Comparison of ENCODE assay signal across 8 cellular contexts in the genomic region with DNA sequence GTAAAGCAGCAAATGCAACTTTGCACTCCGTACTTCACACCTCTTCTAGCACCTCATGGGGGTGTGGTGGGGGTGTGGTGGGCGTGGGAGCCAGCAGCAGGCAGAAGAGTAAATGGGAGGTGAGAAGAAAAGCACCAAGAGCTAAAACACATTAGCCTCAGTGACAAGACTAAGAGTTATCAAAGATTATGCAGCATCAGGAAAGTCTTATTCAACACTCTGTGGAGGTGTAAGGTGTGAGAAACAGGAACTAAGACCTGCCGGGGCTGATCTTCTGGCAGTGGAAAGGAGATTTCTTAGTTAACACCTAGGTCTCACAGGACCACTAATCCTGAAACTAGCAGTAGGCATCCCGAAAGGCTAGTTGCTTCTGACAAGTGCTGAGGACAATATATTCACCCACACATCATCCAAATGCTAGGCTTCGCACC. TPM values are rescaled to one million over a fixed set of nuclear protein-coding genes. Genes with fewer than 3 reads are reported as not detected.
A peak's percentile ranks its signal among the peaks of the same experiment; 100 is the strongest.
DNase-seq lines count a peak whose midpoint lies in the region; ATAC-seq, FAIRE-seq and TF ChIP-seq lines count a peak whose summit lies in the region.

No MANE protein-coding gene starts in this region.

- DNase-seq in natural killer cell (peak; percentile 55), nephron progenitor cell (no peak), CD14-positive monocyte (ENCODE audit: low spot score) (no peak), EL (no peak), frontal cortex (ENCODE audit: low spot score in 2 of 2) (no peak)

- peak; percentile 92 for ATAC-seq in GM18511 (IDR thresholded peaks at IDR 0.05; ENCODE audit: unreplicated experiment)
- peak; percentile 95 for ATAC-seq in GM21528 (IDR thresholded peaks at IDR 0.05; ENCODE audit: low FRiP score, unreplicated experiment)
- peak; percentile 87 for ATAC-seq in HG03521 (IDR thresholded peaks at IDR 0.05; ENCODE audit: unreplicated experiment)
- peak; percentile 69 to 84 (median 82) for ATAC-seq in natural killer cell

- H3K36me3 Mint-ChIP-seq in natural killer cell: no peaks in the 10 kb centered on the region
- H3K36me3 Mint-ChIP-seq in nephron progenitor cell (ENCODE audit: low read depth): no peaks in the 10 kb centered on the region
- H3K36me3 Mint-ChIP-seq in CD14-positive monocyte: no peaks in the 10 kb centered on the region

- TF ChIP-seq CTCF in natural killer cell (IDR thresholded peaks at IDR 0.05) (no peak), nephron progenitor cell (IDR thresholded peaks at IDR 0.05) (no peak), CD14-positive monocyte (IDR thresholded peaks at IDR 0.05) (no peak)

- intact Hi-C loops in natural killer cell (cut with micrococcal nuclease) (loop anchor here (2.0 kb wide), 1 partner anchor 71 kb away; no protein-coding TSS in a partner anchor), CD14-positive monocyte (cut with micrococcal nuclease) (no loop called here)

- H3K27me3 Mint-ChIP-seq in natural killer cell (ENCODE audit: low read depth in 2 of 2): no peaks in the 10 kb centered on the region
- peaks cover 5% of the 10 kb centered on the region for H3K27me3 Mint-ChIP-seq in nephron progenitor cell (ENCODE audit: low read depth, poor library complexity)
- H3K27me3 Mint-ChIP-seq in CD14-positive monocyte (ENCODE audit: low read depth in 3 of 3): peaks cover 6 to 16% (median 14%) of the 10 kb centered on the region in 3 donors

- H3K27ac Mint-ChIP-seq in natural killer cell (peak overlapping the region; percentile 85 to 91), nephron progenitor cell (no peak overlapping the region), CD14-positive monocyte (no peak overlapping the region)

- H3K9me3 Mint-ChIP-seq in natural killer cell: peaks cover 0 to 2% of the 10 kb centered on the region in 2 donors
- no peaks in the 10 kb centered on the region for H3K9me3 Mint-ChIP-seq in nephron progenitor cell
- no peaks in the 10 kb centered on the region for H3K9me3 Mint-ChIP-seq in CD14-positive monocyte

- peaks cover 85 to 93% of the 10 kb centered on the region in 2 donors for H3K4me1 Mint-ChIP-seq in natural killer cell
- H3K4me1 Mint-ChIP-seq in nephron progenitor cell: peaks cover 12% of the 10 kb centered on the region
- H3K4me1 Mint-ChIP-seq in CD14-positive monocyte: no peaks in the 10 kb centered on the region

- H3K4me3 Mint-ChIP-seq in natural killer cell: peak overlapping the region; percentile 68
- no peak overlapping the region for H3K4me3 Mint-ChIP-seq in nephron progenitor cell
- H3K4me3 Mint-ChIP-seq in CD14-positive monocyte: no peak overlapping the region

- no peak for FAIRE-seq in frontal cortex (lab: Jason Lieb, UNC)

RNA-seq across cellular contexts. Expression of a gene that starts 9.9 kb away (rescaled TPM):
- total RNA-seq in natural killer cell: 100 to 1,000 TPM; 225 to 274 (median 243) TPM
- under 1 TPM; 0.20 to 0.28 TPM for polyA plus RNA-seq in CD14-positive monocyte
- 4.9 TPM for total RNA-seq in frontal cortex

Comparison
In these comparisons a context has a peak if more than half of its experiments do, and no peak if none do; other contexts are left out.
1. H3K27ac Mint-ChIP-seq: peak in natural killer cell (2 of 2); none in nephron progenitor cell (single experiment) and CD14-positive monocyte (0 of 7).
2. RNA of a gene that starts 9.9 kb away (total RNA-seq): 225 to 274 TPM in natural killer cell; 4.9 TPM in frontal cortex (single experiment); every median in the first group is over 10 times any median in the second.
3. Peak in every context shown above with its lines, with median percentiles within 50 percentile points of each other: ATAC-seq.